In genomic region chr1:74010206-74010605, GRCh38 we compare ENCODE assay signal across 1 cellular context.
TF ChIP-seq lines count a peak whose summit lies in the region.

No MANE protein-coding gene starts in this region.

TF ChIP-seq in GM12878, 131 proteins besides CTCF, POLR2A, EP300 and RAD21:
- TF ChIP-seq ZBTB40 (IDR thresholded peaks at IDR 0.05; ENCODE audit: borderline replicate concordance) (no peak), USF1 (IDR thresholded peaks at IDR 0.05; ENCODE audit: borderline replicate concordance, extremely low read length, insufficient read depth, low read depth, low read length) (no peak), ATF3 (IDR thresholded peaks at IDR 0.05; ENCODE audit: borderline replicate concordance, extremely low read depth, low read depth, low read length) (no peak), NR2C2 (IDR thresholded peaks at IDR 0.05; ENCODE audit: borderline replicate concordance, control insufficient read depth, insufficient read length, low read depth) (no peak), BHLHE40 (IDR thresholded peaks at IDR 0.05; ENCODE audit: borderline replicate concordance in 1 of 2, low read depth in 2 of 2, low read length in 1 of 2) (no peak), IRF3 (IDR thresholded peaks at IDR 0.05) (no peak), NKRF (conservative IDR thresholded peaks at IDR 0.05) (no peak), IRF4 (IDR thresholded peaks at IDR 0.05; ENCODE audit: low read depth, low read length) (no peak), CREB1 (IDR thresholded peaks at IDR 0.05; ENCODE audit: low read depth) (no peak), ASH2L (IDR thresholded peaks at IDR 0.05; ENCODE audit: borderline replicate concordance, low read depth) (no peak), RELB (IDR thresholded peaks at IDR 0.05; ENCODE audit: low read depth) (no peak), RFX5 (IDR thresholded peaks at IDR 0.05; ENCODE audit: low read depth, low read length) (no peak), SMC3 (IDR thresholded peaks at IDR 0.05; ENCODE audit: borderline replicate concordance, low read length) (no peak), NBN (IDR thresholded peaks at IDR 0.05) (no peak), SMARCA5 (IDR thresholded peaks at IDR 0.05) (no peak), JUND (IDR thresholded peaks at IDR 0.05; ENCODE audit: low read depth, low read length) (no peak), ZNF217 (IDR thresholded peaks at IDR 0.05) (no peak)
